In genomic region chr1:234875328-234875952, GRCh38 we compare ENCODE assay signal across 12 cellular contexts.
DNase-seq lines count a peak whose midpoint lies in the region; ATAC-seq and TF ChIP-seq lines count a peak whose summit lies in the region.
"Had no signal": no experiment of that assay in that cellular context is flagged by ENCODE, and none has a peak within 500 bp of the region (broad histone marks: within the 10 kb centered on the region; RNA-seq: fewer than 3 reads in every experiment).

No MANE protein-coding gene starts in this region.

- no TSS peak for BruUV-seq in PC-9 (replicated peaks; lab: Mats Ljungman, UMichigan)
- BruUV-seq in OCI-LY7 (replicated peaks; lab: Mats Ljungman, UMichigan): no TSS peak

- H3K9me3 ChIP-seq in PC-9 (ENCODE audit: insufficient read depth, low read depth) (no peaks in the 10 kb centered on the region), left ventricle myocardium inferior (replicated peaks) (no peaks in the 10 kb centered on the region), OCI-LY7 (ENCODE audit: low read length) (no peaks in the 10 kb centered on the region)
- H3K9me3 ChIP-seq: thoracic aorta had no signal

- H3K4me3 ChIP-seq in PC-9 (peak overlapping the region; percentile 45; the same call in 1 of the 2 replicates), left ventricle myocardium inferior (no peak overlapping the region), skin epidermis (no peak overlapping the region), OCI-LY7 (ENCODE audit: low read depth, low read length, poor library complexity, severe bottlenecking) (no peak overlapping the region)
- H3K4me3 ChIP-seq: thoracic aorta had no signal

- H2AFZ ChIP-seq in PC-9 (no peak overlapping the region), OCI-LY7 (ENCODE audit: low read length) (no peak overlapping the region)

- ATAC-seq in GM18519 (IDR thresholded peaks at IDR 0.05; ENCODE audit: low FRiP score, unreplicated experiment): no peak

- H3K4me1 ChIP-seq in PC-9 (replicated peaks; ENCODE audit: insufficient read depth): peaks cover 68% of the 10 kb centered on the region
- peaks cover 39% of the 10 kb centered on the region for H3K4me1 ChIP-seq in left ventricle myocardium inferior
- peaks cover 8% of the 10 kb centered on the region for H3K4me1 ChIP-seq in OCI-LY7 (ENCODE audit: insufficient read depth, low read length, poor library complexity, severe bottlenecking)

- no peaks in the 10 kb centered on the region for H3K36me3 ChIP-seq in PC-9 (ENCODE audit: low read depth)
- H3K36me3 ChIP-seq in left ventricle myocardium inferior: no peaks in the 10 kb centered on the region
- no peaks in the 10 kb centered on the region for H3K36me3 ChIP-seq in OCI-LY7 (ENCODE audit: insufficient read depth, low read length)
- H3K36me3 ChIP-seq: thoracic aorta had no signal

- peaks cover 6% of the 10 kb centered on the region; the same call in 1 of the 2 replicates for H3K79me2 ChIP-seq in PC-9 (ENCODE audit: low read depth)
- no peaks in the 10 kb centered on the region for H3K79me2 ChIP-seq in OCI-LY7 (ENCODE audit: insufficient read depth, low read depth, low read length)

- peaks cover 45% of the 10 kb centered on the region for H3F3A ChIP-seq in PC-9 (ENCODE audit: insufficient read depth, low read depth)

- no peak for TF ChIP-seq CTCF in PC-9 (conservative IDR thresholded peaks at IDR 0.05)
- TF ChIP-seq CTCF in left ventricle myocardium inferior (IDR thresholded peaks at IDR 0.05; ENCODE audit: borderline replicate concordance): no peak
- TF ChIP-seq CTCF in OCI-LY7 (conservative IDR thresholded peaks at IDR 0.05; ENCODE audit: low read length): no peak

- no peaks in the 10 kb centered on the region for H3K27me3 ChIP-seq in PC-9 (ENCODE audit: insufficient read depth, low read depth)
- H3K27me3 ChIP-seq in left ventricle myocardium inferior (ENCODE audit: low read depth): no peaks in the 10 kb centered on the region

- intact Hi-C loops in PC-9 (cut with micrococcal nuclease; ENCODE audit: unreplicated experiment): loop anchor here (2.0 kb wide), 1 partner anchor 51 kb away; no protein-coding TSS in a partner anchor
- intact Hi-C loops in left ventricle myocardium inferior (cut with micrococcal nuclease): no loop called here
- intact Hi-C loops in OCI-LY7 (cut with micrococcal nuclease; ENCODE audit: unreplicated experiment): loop anchor here (10.0 kb wide), 1 partner anchor 261 kb away; the partner anchor contains the start of gene IRF2BP2

- H3K9me2 ChIP-seq in PC-9 (ENCODE audit: insufficient read depth) (no peaks in the 10 kb centered on the region), OCI-LY7 (ENCODE audit: insufficient read depth, low read length) (no peaks in the 10 kb centered on the region)

- peak overlapping the region; percentile 76 for H3K4me2 ChIP-seq in PC-9
- H3K4me2 ChIP-seq in OCI-LY7 (ENCODE audit: low read length): no peak overlapping the region

- DNase-seq in NCI-H2029 (lab: John Stamatoyannopoulos, UW) (peak; percentile 62), NCI-H2029 treated with DMSO at 0.1 percent for 48 hours (lab: John Stamatoyannopoulos, UW) (no peak), PC-9 (peak; percentile 48 to 93), left ventricle myocardium inferior (no peak), OCI-LY7 (ENCODE audit: low spot score) (no peak), midbrain (lab: John Stamatoyannopoulos, UW) (no peak)
- DNase-seq: DMS 273 treated with DMSO at 0.1 percent for 48 hours, NCI-H1930, SW 1271 had no signal

- CTCF ChIA-PET in PC-9 (lab: Charles Lee) (interaction anchor here (1.2 kb wide), 1 partner anchor 112 kb away, joined by 3 read pairs; no protein-coding TSS in a partner anchor), OCI-LY7 (lab: Charles Lee; ENCODE audit: unreplicated experiment) (interaction anchor here (1.6 kb wide), 1 partner anchor 32 kb away, joined by 4 read pairs; no protein-coding TSS in a partner anchor)

- H3K27ac ChIP-seq in PC-9: peak overlapping the region; percentile 99
- peak overlapping the region; percentile 81 for H3K27ac ChIP-seq in left ventricle myocardium inferior (replicated peaks)
- H3K27ac ChIP-seq in skin epidermis: peak overlapping the region in 15 of 21 experiments; percentile 17 to 76 (median 59)
- no peak overlapping the region for H3K27ac ChIP-seq in OCI-LY7 (ENCODE audit: low read depth, low read length, poor library complexity, severe bottlenecking)
- H3K27ac ChIP-seq: thoracic aorta had no signal

- POLR2A ChIA-PET in PC-9 (lab: Charles Lee; ENCODE audit: unreplicated experiment): interaction anchor here (0.6 kb wide), 1 partner anchor 380 kb away, joined by 6 read pairs; no protein-coding TSS in a partner anchor
- POLR2A ChIA-PET in OCI-LY7 (lab: Charles Lee): interaction anchor here (0.5 kb wide), 1 partner anchor 85 kb away, joined by 5 read pairs; no protein-coding TSS in a partner anchor

- H4K20me1 ChIP-seq in PC-9 (ENCODE audit: insufficient read depth) (no peaks in the 10 kb centered on the region), OCI-LY7 (ENCODE audit: insufficient read depth, low read length) (no peaks in the 10 kb centered on the region)

Comparison
In these comparisons a context has a peak if more than half of its experiments do, and no peak if none do; other contexts are left out.
1. DNase-seq: peak in NCI-H2029 (single experiment) and PC-9 (2 of 2); none in NCI-H2029 treated with DMSO at 0.1 percent for 48 hours (single experiment), left ventricle myocardium inferior (single experiment), OCI-LY7 (single experiment) and midbrain (single experiment).